8 cellular contexts compared by ENCODE assay signal in genomic region chr4:4762909-4763814, GRCh38.
DNase-seq lines count a peak whose midpoint lies in the region; ATAC-seq and TF ChIP-seq lines count a peak whose summit lies in the region.

No MANE protein-coding gene starts in this region.

- POLR2A ChIA-PET in activated CD8-positive, alpha-beta T cell treated with anti-CD3 and anti-CD28 coated beads, Interleukin-2, amount 10 ng/mL, durations not matched to agents 7 days and 5 days (lab: Charles Lee), result no interaction called here

- no peak overlapping the region for H3K4me3 Mint-ChIP-seq in activated CD8-positive, alpha-beta T cell treated with anti-CD3 and anti-CD28 coated beads, Interleukin-2, amount 10 ng/mL, durations not matched to agents 7 days and 5 days
- peak overlapping the region; percentile 36 for H3K4me3 Mint-ChIP-seq in mesothelial cell of epicardium

- peak; percentile 64 for DNase-seq in ELR (ENCODE audit: low read depth)
- peak; percentile 27 for DNase-seq in activated CD8-positive, alpha-beta T cell treated with anti-CD3 and anti-CD28 coated beads, Interleukin-2, amount 10 ng/mL, durations not matched to agents 7 days and 5 days
- DNase-seq in mesothelial cell of epicardium (ENCODE audit: low spot score in 2 of 2, unreplicated experiment in 2 of 2), result peak in 1 of 2 experiments; percentile 60
- no peak for DNase-seq in ACHN
- DNase-seq in HUDEP-2 (lab: John Stamatoyannopoulos, UW; ENCODE audit: unreplicated experiment in 76 of 76), result no peak
- DNase-seq in COLO668 (lab: John Stamatoyannopoulos, UW; ENCODE audit: unreplicated experiment), result no peak

- H3K4me1 Mint-ChIP-seq in activated CD8-positive, alpha-beta T cell treated with anti-CD3 and anti-CD28 coated beads, Interleukin-2, amount 10 ng/mL, durations not matched to agents 7 days and 5 days (ENCODE audit: low read depth), result peaks cover 15% of the 10 kb centered on the region
- H3K4me1 Mint-ChIP-seq in mesothelial cell of epicardium, result peaks cover 56% of the 10 kb centered on the region

- CTCF ChIA-PET in activated CD8-positive, alpha-beta T cell treated with anti-CD3 and anti-CD28 coated beads, Interleukin-2, amount 10 ng/mL, durations not matched to agents 7 days and 5 days (lab: Charles Lee), result no interaction called here

- no peak for TF ChIP-seq CTCF in mesothelial cell of epicardium (IDR thresholded peaks at IDR 0.05; ENCODE audit: unreplicated experiment)

- peaks cover 3% of the 10 kb centered on the region for H3K9me3 Mint-ChIP-seq in activated CD8-positive, alpha-beta T cell treated with anti-CD3 and anti-CD28 coated beads, Interleukin-2, amount 10 ng/mL, durations not matched to agents 7 days and 5 days (ENCODE audit: insufficient read depth)
- peaks cover 5% of the 10 kb centered on the region for H3K9me3 Mint-ChIP-seq in mesothelial cell of epicardium

- H3K27ac Mint-ChIP-seq in activated CD8-positive, alpha-beta T cell treated with anti-CD3 and anti-CD28 coated beads, Interleukin-2, amount 10 ng/mL, durations not matched to agents 7 days and 5 days, result no peak overlapping the region
- H3K27ac Mint-ChIP-seq in mesothelial cell of epicardium, result peak overlapping the region; percentile 92

- peak; percentile 80 for ATAC-seq in GM19467 (IDR thresholded peaks at IDR 0.05; ENCODE audit: unreplicated experiment)
- ATAC-seq in HG03432 (IDR thresholded peaks at IDR 0.05; ENCODE audit: unreplicated experiment), result peak; percentile 92
- peak; percentile 51 for ATAC-seq in activated CD8-positive, alpha-beta T cell treated with anti-CD3 and anti-CD28 coated beads, Interleukin-2, amount 10 ng/mL, durations not matched to agents 7 days and 5 days

- H3K36me3 Mint-ChIP-seq in activated CD8-positive, alpha-beta T cell treated with anti-CD3 and anti-CD28 coated beads, Interleukin-2, amount 10 ng/mL, durations not matched to agents 7 days and 5 days (ENCODE audit: low read depth), result no peaks in the 10 kb centered on the region
- H3K36me3 Mint-ChIP-seq in mesothelial cell of epicardium, result peaks cover 4% of the 10 kb centered on the region

- in situ Hi-C loops in ACHN (cut with HindIII; ENCODE audit: low pct_ligation_motif_present, low pct_unique_long_range_greater_than_20kb, low sequenced_read_pairs), result no loop called here

- H3K27me3 Mint-ChIP-seq in activated CD8-positive, alpha-beta T cell treated with anti-CD3 and anti-CD28 coated beads, Interleukin-2, amount 10 ng/mL, durations not matched to agents 7 days and 5 days (ENCODE audit: low read depth), result no peaks in the 10 kb centered on the region
- no peaks in the 10 kb centered on the region for H3K27me3 Mint-ChIP-seq in mesothelial cell of epicardium (ENCODE audit: low read depth)

Comparison
In these comparisons a context has a peak if more than half of its experiments do, and no peak if none do; other contexts are left out.
1. DNase-seq: peak in ELR (single experiment) and activated CD8-positive, alpha-beta T cell treated with anti-CD3 and anti-CD28 coated beads, Interleukin-2, amount 10 ng/mL, durations not matched to agents 7 days and 5 days (single experiment); none in ACHN (single experiment), HUDEP-2 (0 of 76) and COLO668 (single experiment).
2. Peak in every context shown above with its lines, with median percentiles within 50 percentile points of each other: ATAC-seq.